Comparison of ENCODE assay signal across 20 cellular contexts in genomic region chr5:4976918-4977317, GRCh38.
"Had no signal": no experiment of that assay in that cellular context is flagged by ENCODE, and none has a peak within 500 bp of the region (broad histone marks: within the 10 kb centered on the region; RNA-seq: fewer than 3 reads in every experiment).

No MANE protein-coding gene starts in this region.

- H3K9me3 ChIP-seq: esophagus squamous epithelium, gastrocnemius medialis, heart right ventricle, psoas muscle, SK-N-SH, spleen, upper lobe of right lung had no signal

- H3K27ac ChIP-seq: esophagus squamous epithelium, gastrocnemius medialis, heart right ventricle, psoas muscle, spleen, upper lobe of right lung had no signal

- H3K36me3 ChIP-seq: esophagus squamous epithelium, gastrocnemius medialis, heart right ventricle, spleen, upper lobe of right lung had no signal

- H3K9me2 ChIP-seq: SK-N-SH had no signal

- DNase-seq: activated CD4-positive, alpha-beta T cell treated with anti-CD3 and anti-CD28 coated beads for 1 hour; activated CD4-positive, alpha-beta T cell treated with anti-CD3 and anti-CD28 coated beads, Interleukin-2, amount 50 U/mL, for 4 hours; activated naive CD4-positive, alpha-beta T cell treated with Interleukin-2 at 50 U/mL for 16 hours; cortex of kidney; effector CD4-positive, alpha-beta T cell; esophagus squamous epithelium; gastrocnemius medialis; heart right ventricle; left ventricle myocardium superior; occipital lobe; psoas muscle; SK-N-SH; spleen; T-cell; T1000; upper lobe of right lung had no signal

- H3K4me1 ChIP-seq: esophagus squamous epithelium, gastrocnemius medialis, heart right ventricle, psoas muscle, spleen, upper lobe of right lung had no signal

- H3K4me2 ChIP-seq: SK-N-SH had no signal

- H3K9me3 Mint-ChIP-seq: stimulated activated naive CD8-positive, alpha-beta T cell treated with anti-CD3 and anti-CD28 coated beads, Interleukin-15, Interleukin-2, amounts not matched to agents 100 ng/mL and 50 ng/mL, for 24 hours had no signal

- H3K36me3 Mint-ChIP-seq: memory B cell; natural killer cell treated with Interleukin-12 subunit alpha and Interleukin-12 subunit beta and Interleukin-15 and Interleukin-18, amount 100 ng/mL, for 72 hours; T-cell had no signal

- H3K4me3 ChIP-seq: esophagus squamous epithelium, gastrocnemius medialis, heart right ventricle, psoas muscle, spleen, upper lobe of right lung had no signal

- H3K27ac Mint-ChIP-seq: activated T-helper 17 cell treated with anti-CD3 and anti-CD28 coated beads, Interleukin-2, amount 50 U/mL, for 72 hours; memory B cell; natural killer cell treated with Interleukin-12 subunit alpha and Interleukin-12 subunit beta and Interleukin-15 and Interleukin-18, amount 100 ng/mL, for 72 hours; stimulated activated naive CD8-positive, alpha-beta T cell treated with anti-CD3 and anti-CD28 coated beads, Interleukin-15, Interleukin-2, amounts not matched to agents 100 ng/mL and 50 ng/mL, for 24 hours; T-cell had no signal

- H3K27me3 ChIP-seq: esophagus squamous epithelium, gastrocnemius medialis, heart right ventricle, spleen, upper lobe of right lung had no signal

- ATAC-seq: activated T-helper 17 cell treated with anti-CD3 and anti-CD28 coated beads, Interleukin-2, amount 50 U/mL, for 72 hours; gastrocnemius medialis; left ventricle myocardium superior; natural killer cell treated with Interleukin-12 subunit alpha and Interleukin-12 subunit beta and Interleukin-15 and Interleukin-18, amount 100 ng/mL, for 72 hours; psoas muscle; T-cell; upper lobe of right lung had no signal
